Comparison of ENCODE assay signal across 17 cellular contexts in the genomic region with DNA sequence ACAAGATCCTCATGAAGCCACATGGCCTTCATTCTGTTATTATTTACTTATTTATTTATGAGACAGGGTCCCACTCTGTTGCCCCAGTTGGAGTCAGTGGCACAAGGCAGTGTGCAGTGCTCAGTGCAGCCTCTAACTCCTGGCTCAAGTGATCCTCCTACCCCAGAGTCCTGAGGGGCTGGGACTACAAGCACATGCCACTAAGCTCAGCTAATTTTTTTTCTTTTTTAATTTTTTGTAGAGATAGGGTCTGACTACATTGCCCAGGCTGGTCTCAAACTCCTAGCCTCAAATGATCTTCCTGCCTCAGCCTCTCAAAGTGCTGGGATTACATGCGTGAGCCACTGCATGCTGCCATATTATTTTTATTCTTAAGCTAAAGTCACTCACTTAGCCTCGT.
DNase-seq lines count a peak whose midpoint lies in the region; ATAC-seq and TF ChIP-seq lines count a peak whose summit lies in the region.
"Had no signal": no experiment of that assay in that cellular context is flagged by ENCODE, and none has a peak within 500 bp of the region (broad histone marks: within the 10 kb centered on the region; RNA-seq: fewer than 3 reads in every experiment).

No MANE protein-coding gene starts in this region.

- ATAC-seq in HG03354 (IDR thresholded peaks at IDR 0.05; ENCODE audit: poor library complexity, severe bottlenecking, unreplicated experiment) = no peak
- no peak for ATAC-seq in GM21526 (IDR thresholded peaks at IDR 0.05; ENCODE audit: low FRiP score, unreplicated experiment)
- ATAC-seq: CD8-positive, alpha-beta T cell had no signal

- no peak for DNase-seq in ovary
- DNase-seq: 8988T; ACHN; BE2C; C1 segment of cervical spinal cord; Caco-2; Calu3; CD4-positive, CD25-positive, alpha-beta regulatory T cell; CD8-positive, alpha-beta T cell; DMS79 treated with DMSO at 0.1 percent for 48 hours; GF-D8 had no signal

- no peak overlapping the region for H3K27ac ChIP-seq in ovary
- H3K27ac ChIP-seq: BLaER1 had no signal

- no peaks in the 10 kb centered on the region for H3K27me3 ChIP-seq in ovary
- H3K27me3 ChIP-seq: BE2C, BLaER1 had no signal

- no peaks in the 10 kb centered on the region for H3K36me3 ChIP-seq in ovary
- H3K36me3 ChIP-seq: BE2C, BLaER1 had no signal

- H3K4me1 Mint-ChIP-seq in brain (peaks cover 47% of the 10 kb centered on the region), nephron (peaks cover 37% of the 10 kb centered on the region)
- H3K4me1 Mint-ChIP-seq: CD14-positive monocyte; CD4-positive, CD25-positive, alpha-beta regulatory T cell had no signal

- TF ChIP-seq CTCF in brain (conservative IDR thresholded peaks at IDR 0.05) = no peak
- TF ChIP-seq CTCF in nephron (IDR thresholded peaks at IDR 0.05; ENCODE audit: unreplicated experiment in 3 of 3) = no peak
- no peak for TF ChIP-seq CTCF in ovary (IDR thresholded peaks at IDR 0.05)

- H3K27me3 Mint-ChIP-seq in brain (peaks cover 5% of the 10 kb centered on the region), nephron (ENCODE audit: low read depth) (peaks cover 12% of the 10 kb centered on the region)
- H3K27me3 Mint-ChIP-seq: CD4-positive, CD25-positive, alpha-beta regulatory T cell had no signal

- TF ChIP-seq POLR2A in ovary (IDR thresholded peaks at IDR 0.05) = no peak

- H3K4me3 Mint-ChIP-seq in brain = peak overlapping the region in 1 of 5 experiments; percentile 35
- H3K4me3 Mint-ChIP-seq in nephron = no peak overlapping the region
- H3K4me3 Mint-ChIP-seq: CD14-positive monocyte; CD4-positive, CD25-positive, alpha-beta regulatory T cell; CD8-positive, alpha-beta T cell had no signal

- no peaks in the 10 kb centered on the region for H3K9me3 ChIP-seq in ovary
- H3K9me3 ChIP-seq: BE2C, BLaER1, Caco-2 had no signal

- peaks cover 3% of the 10 kb centered on the region for H3K4me1 ChIP-seq in ovary (ENCODE audit: insufficient read depth)
- H3K4me1 ChIP-seq: BE2C, Caco-2 had no signal

- H3K4me3 ChIP-seq in ovary = no peak overlapping the region
- H3K4me3 ChIP-seq: BLaER1 had no signal

- intact Hi-C loops in ovary (cut with DNase I) = no loop called here

- H3K27ac Mint-ChIP-seq in brain (peak overlapping the region in 3 of 5 experiments; percentile 61 to 90 (median 87)), nephron (peak overlapping the region; percentile 76 to 91 (median 91))
- H3K27ac Mint-ChIP-seq: CD14-positive monocyte; CD4-positive, CD25-positive, alpha-beta regulatory T cell; CD8-positive, alpha-beta T cell had no signal

- 88 to 93% (median 88%) methylated on average over 2 of the region's 2 CpGs for WGBS in ovary, 3 donors

- peaks cover 0 to 5% (median 0%) of the 10 kb centered on the region in 5 experiments for H3K9me3 Mint-ChIP-seq in brain
- H3K9me3 Mint-ChIP-seq in nephron = no peaks in the 10 kb centered on the region
- H3K9me3 Mint-ChIP-seq: CD8-positive, alpha-beta T cell had no signal

- H3K36me3 Mint-ChIP-seq in brain (no peaks in the 10 kb centered on the region), nephron (ENCODE audit: low read depth) (no peaks in the 10 kb centered on the region)
- H3K36me3 Mint-ChIP-seq: CD14-positive monocyte; CD4-positive, CD25-positive, alpha-beta regulatory T cell; CD8-positive, alpha-beta T cell had no signal

- TF ChIP-seq EP300 in ovary (IDR thresholded peaks at IDR 0.05) = no peak
